8 cellular contexts compared by ENCODE assay signal in genomic region chr2:200509227-200509607, GRCh38. TPM values are rescaled to one million over a fixed set of nuclear protein-coding genes. Genes with fewer than 3 reads are reported as not detected.
DNase-seq lines count a peak whose midpoint lies in the region; ATAC-seq and TF ChIP-seq lines count a peak whose summit lies in the region.

No MANE protein-coding gene starts in this region.

- peak overlapping the region; percentile 72 for H3K4me3 ChIP-seq in A673 (ENCODE audit: low read depth, low read length, poor library complexity, severe bottlenecking)
- peak overlapping the region; percentile 78 for H3K4me3 ChIP-seq in OCI-LY7 (ENCODE audit: low read depth, low read length, poor library complexity, severe bottlenecking)
- peak overlapping the region; percentile 76 for H3K4me3 ChIP-seq in urinary bladder (ENCODE audit: low read depth, low read length)

- no peaks in the 10 kb centered on the region for H3K27me3 Mint-ChIP-seq in dendritic cell treated with granulocyte-macrophage colony-stimulating factor and Interleukin-4, amounts not matched to agents 40 ng/mL and 50 ng/mL, for 4 days

- POLR2A ChIA-PET in A673 (lab: Charles Lee; ENCODE audit: low non-redundant PET) = no interaction called here
- POLR2A ChIA-PET in OCI-LY7 (lab: Charles Lee) = interaction anchor here (0.6 to 9.9 kb wide), 4 partner anchors 9 to 551 kb away, joined by 3 to 98 read pairs (median 4); partner anchors contain the start of gene SGO2

- peak overlapping the region; percentile 64; the same call in 1 of the 2 replicates for H2AFZ ChIP-seq in OCI-LY7 (ENCODE audit: low read length)

- peaks cover 24% of the 10 kb centered on the region for H3K36me3 Mint-ChIP-seq in dendritic cell treated with granulocyte-macrophage colony-stimulating factor and Interleukin-4, amounts not matched to agents 40 ng/mL and 50 ng/mL, for 4 days (ENCODE audit: low read depth)

- TF ChIP-seq CTCF in A673 (conservative IDR thresholded peaks at IDR 0.05; ENCODE audit: low read depth, low read length) = no peak
- TF ChIP-seq CTCF in OCI-LY7 (conservative IDR thresholded peaks at IDR 0.05; ENCODE audit: low read length) = no peak

- CTCF ChIA-PET in A673 (lab: Charles Lee) = no interaction called here
- CTCF ChIA-PET in OCI-LY7 (lab: Charles Lee; ENCODE audit: unreplicated experiment) = interaction anchor here (0.6 to 1.0 kb wide), 6 partner anchors 14 to 201 kb away, joined by 3 to 4 read pairs (median 4); partner anchors contain the start of gene SGO2

- H3K79me2 ChIP-seq in OCI-LY7 (ENCODE audit: insufficient read depth, low read depth, low read length) = peaks cover 4% of the 10 kb centered on the region; the same call in 1 of the 2 replicates

- intact Hi-C loops in A673 (cut with micrococcal nuclease; ENCODE audit: unreplicated experiment) = no loop called here
- intact Hi-C loops in OCI-LY7 (cut with micrococcal nuclease; ENCODE audit: unreplicated experiment) = no loop called here
- intact Hi-C loops in dendritic cell treated with granulocyte-macrophage colony-stimulating factor and Interleukin-4, amounts not matched to agents 40 ng/mL and 50 ng/mL, for 4 days (cut with micrococcal nuclease) = no loop called here

- no peaks in the 10 kb centered on the region for H3K9me2 ChIP-seq in OCI-LY7 (ENCODE audit: insufficient read depth, low read length)

- H3K27ac Mint-ChIP-seq in dendritic cell treated with granulocyte-macrophage colony-stimulating factor and Interleukin-4, amounts not matched to agents 40 ng/mL and 50 ng/mL, for 4 days = peak overlapping the region; percentile 81

- H3K4me3 Mint-ChIP-seq in dendritic cell treated with granulocyte-macrophage colony-stimulating factor and Interleukin-4, amounts not matched to agents 40 ng/mL and 50 ng/mL, for 4 days = peak overlapping the region; percentile 88

- BruUV-seq in A673 (replicated peaks; lab: Mats Ljungman, UMichigan) (no TSS peak), OCI-LY7 (replicated peaks; lab: Mats Ljungman, UMichigan) (no TSS peak)

- H3K27ac ChIP-seq in A673 (ENCODE audit: low read depth, low read length, poor library complexity, severe bottlenecking) = peak overlapping the region; percentile 65
- peak overlapping the region; percentile 0 for H3K27ac ChIP-seq in OCI-LY7 (ENCODE audit: low read depth, low read length, poor library complexity, severe bottlenecking)
- H3K27ac ChIP-seq in urinary bladder (ENCODE audit: low read depth) = peak overlapping the region; percentile 74

- ATAC-seq in GM18867 (IDR thresholded peaks at IDR 0.05; ENCODE audit: unreplicated experiment) = peak; percentile 2
- ATAC-seq in GM21723 (IDR thresholded peaks at IDR 0.05; ENCODE audit: unreplicated experiment) = no peak

- H3K27me3 ChIP-seq in A673 (replicated peaks; ENCODE audit: insufficient read depth, low read depth, low read length, poor library complexity) = peaks cover 29% of the 10 kb centered on the region

- DNase-seq in A673 (ENCODE audit: low spot score) (no peak), OCI-LY7 (ENCODE audit: low spot score) (peak; percentile 7), medulla oblongata (ENCODE audit: extremely low spot score) (peak; percentile 19), NCI-H446 treated with DMSO at 0.1 percent for 48 hours (lab: John Stamatoyannopoulos, UW) (no peak)

- H3K9me3 ChIP-seq in A673 (ENCODE audit: low read depth, low read length, poor library complexity, severe bottlenecking) (no peaks in the 10 kb centered on the region), OCI-LY7 (ENCODE audit: low read length) (no peaks in the 10 kb centered on the region)

- WGBS in urinary bladder = 24% methylated on average over 8 of the region's 8 CpGs

- H3K4me1 Mint-ChIP-seq in dendritic cell treated with granulocyte-macrophage colony-stimulating factor and Interleukin-4, amounts not matched to agents 40 ng/mL and 50 ng/mL, for 4 days (ENCODE audit: low read depth) = peaks cover 19% of the 10 kb centered on the region

- H4K20me1 ChIP-seq in OCI-LY7 (ENCODE audit: insufficient read depth, low read length) = no peaks in the 10 kb centered on the region

- H3K36me3 ChIP-seq in A673 (ENCODE audit: insufficient read depth, low read length, poor library complexity, severe bottlenecking) (peaks cover 5% of the 10 kb centered on the region), OCI-LY7 (ENCODE audit: insufficient read depth, low read length) (no peaks in the 10 kb centered on the region), urinary bladder (ENCODE audit: insufficient read depth) (peaks cover 2% of the 10 kb centered on the region)

- H3K4me1 ChIP-seq in A673 (ENCODE audit: insufficient read depth, low read length, poor library complexity, severe bottlenecking) (no peaks in the 10 kb centered on the region), OCI-LY7 (ENCODE audit: insufficient read depth, low read length, poor library complexity, severe bottlenecking) (peaks cover 19% of the 10 kb centered on the region), urinary bladder (ENCODE audit: insufficient read depth) (peaks cover 1% of the 10 kb centered on the region)

- H3K9me3 Mint-ChIP-seq in dendritic cell treated with granulocyte-macrophage colony-stimulating factor and Interleukin-4, amounts not matched to agents 40 ng/mL and 50 ng/mL, for 4 days = no peaks in the 10 kb centered on the region

- peak overlapping the region; percentile 99 for H3K4me2 ChIP-seq in OCI-LY7 (ENCODE audit: low read length)

RNA-seq across cellular contexts. Expression of gene KCTD18, which starts 0.7 kb away (rescaled TPM):
- total RNA-seq in A673 (2021) (12.2 and 15.6 TPM in 2 replicates), OCI-LY7 (2022) (16.2 and 20.0 TPM in 2 replicates), urinary bladder (20.3 TPM)
- total RNA-seq in OCI-LY7 (2014; rRNA removed; shearing (Covaris generic)) = 10.9 and 12.7 TPM in 2 replicates
- 20.5 TPM for polyA plus RNA-seq in urinary bladder

RNA-seq across cellular contexts. Expression of gene SGO2, which starts 16.8 kb away (rescaled TPM):
- 35.2 and 37.3 TPM in 2 replicates for total RNA-seq in A673 (2021)
- total RNA-seq in OCI-LY7 (2014; rRNA removed; shearing (Covaris generic)) = 24.6 and 29.3 TPM in 2 replicates
- 55.3 and 62.5 TPM in 2 replicates for total RNA-seq in OCI-LY7 (2022)
- total RNA-seq in urinary bladder = 18.0 TPM
- polyA plus RNA-seq in urinary bladder = 1.7 TPM

Comparison
In these comparisons a context has a peak if more than half of its experiments do, and no peak if none do; other contexts are left out.
1. DNase-seq: peak in OCI-LY7 (single experiment) and medulla oblongata (single experiment); none in A673 (single experiment) and NCI-H446 treated with DMSO at 0.1 percent for 48 hours (single experiment).
2. H3K27ac ChIP-seq: peak in every context shown above with its lines; median percentile 74 in urinary bladder; 65 in A673; 0 in OCI-LY7.
3. Peak in every context shown above with its lines, with median percentiles within 50 percentile points of each other: H3K4me3 ChIP-seq.